8 cellular contexts compared by ENCODE assay signal in genomic region chr5:91499943-91500531, GRCh38.
DNase-seq lines count a peak whose midpoint lies in the region; ATAC-seq and TF ChIP-seq lines count a peak whose summit lies in the region.

No MANE protein-coding gene starts in this region.

- peaks cover 6% of the 10 kb centered on the region for H3K27me3 Mint-ChIP-seq in Caco-2 (ENCODE audit: insufficient read depth, unreplicated experiment)

- TF ChIP-seq CTCF in Caco-2 (IDR thresholded peaks at IDR 0.05; ENCODE audit: insufficient read depth in 1 of 2, low read depth in 1 of 2, low read length in 1 of 2, severe bottlenecking in 1 of 2, unreplicated experiment in 1 of 2) = peak; percentile 43 to 60
- TF ChIP-seq CTCF in retinal pigment epithelial cell (conservative IDR thresholded peaks at IDR 0.05; ENCODE audit: low read depth, low read length) = peak; percentile 56

- CTCF ChIA-PET in Caco-2 (lab: Charles Lee) = no interaction called here

- intact Hi-C loops in Caco-2 (cut with micrococcal nuclease; ENCODE audit: unreplicated experiment) = loop anchor here (5.0 to 10.0 kb wide), 2 partner anchors 137 to 815 kb away; no protein-coding TSS in a partner anchor

- no TSS peak for BruUV-seq in Caco-2 (replicated peaks; lab: Mats Ljungman, UMichigan)

- no peaks in the 10 kb centered on the region for H3K9me3 Mint-ChIP-seq in Caco-2 (ENCODE audit: unreplicated experiment)

- H3K4me3 ChIP-seq in Caco-2 (ENCODE audit: low read depth, low read length) (no peak overlapping the region), retinal pigment epithelial cell (ENCODE audit: low read length) (no peak overlapping the region)
- no peak overlapping the region for H3K4me3 ChIP-seq in Jurkat, Clone E6-1 (ENCODE audit: low read length)

- no peak overlapping the region for H3K27ac Mint-ChIP-seq in Caco-2 (ENCODE audit: unreplicated experiment)

- H3K27me3 ChIP-seq in Caco-2 (replicated peaks; ENCODE audit: control insufficient read depth, insufficient read depth, low read length) = peaks cover 2% of the 10 kb centered on the region; the same call in 1 of the 2 replicates

- peak; percentile 49 for ATAC-seq in GM19025 (IDR thresholded peaks at IDR 0.05; ENCODE audit: low read depth, unreplicated experiment)

- H3K36me3 ChIP-seq in Caco-2 (ENCODE audit: control insufficient read depth, insufficient read depth, low read length) = no peaks in the 10 kb centered on the region

- no peaks in the 10 kb centered on the region for H3K4me1 Mint-ChIP-seq in Caco-2 (ENCODE audit: low read depth, unreplicated experiment)

- no peaks in the 10 kb centered on the region for H3K4me1 ChIP-seq in Caco-2

- POLR2A ChIA-PET in Caco-2 (lab: Charles Lee) = no interaction called here

- H3K4me3 Mint-ChIP-seq in Caco-2 (ENCODE audit: unreplicated experiment) = no peak overlapping the region

- no peaks in the 10 kb centered on the region for H3K36me3 Mint-ChIP-seq in Caco-2 (ENCODE audit: insufficient read depth, unreplicated experiment)

- no peaks in the 10 kb centered on the region for H3K9me3 ChIP-seq in Caco-2

- DNase-seq in Caco-2 (peak in 1 of 2 experiments; percentile 36), SIG-M5 (lab: John Stamatoyannopoulos, UW) (peak; percentile 17), fibroblast of peridontal ligament (ENCODE audit: extremely low read depth) (peak; percentile 78), retinal pigment epithelial cell (ENCODE audit: low read depth) (peak; percentile 16)
- peak; percentile 51 for DNase-seq in Jurkat, Clone E6-1 (ENCODE audit: low read depth, low spot score)
- DNase-seq in activated CD4-positive, CD25-positive, alpha-beta regulatory T cell treated with anti-CD3 and anti-CD28 coated beads, Interleukin-2, amount 50 U/mL, for 72 hours = no peak
- DNase-seq in stimulated activated CD4-positive, alpha-beta T cell treated with anti-CD3 and anti-CD28 coated beads, Interleukin-4, amount 100 ng/mL, for 1 hour = no peak

Comparison
In these comparisons a context has a peak if more than half of its experiments do, and no peak if none do; other contexts are left out.
1. DNase-seq: peak in Jurkat, Clone E6-1 (single experiment), SIG-M5 (single experiment), fibroblast of peridontal ligament (single experiment) and retinal pigment epithelial cell (single experiment); none in activated CD4-positive, CD25-positive, alpha-beta regulatory T cell treated with anti-CD3 and anti-CD28 coated beads, Interleukin-2, amount 50 U/mL, for 72 hours (single experiment) and stimulated activated CD4-positive, alpha-beta T cell treated with anti-CD3 and anti-CD28 coated beads, Interleukin-4, amount 100 ng/mL, for 1 hour (single experiment).